15 cellular contexts compared by ENCODE assay signal in the genomic region with DNA sequence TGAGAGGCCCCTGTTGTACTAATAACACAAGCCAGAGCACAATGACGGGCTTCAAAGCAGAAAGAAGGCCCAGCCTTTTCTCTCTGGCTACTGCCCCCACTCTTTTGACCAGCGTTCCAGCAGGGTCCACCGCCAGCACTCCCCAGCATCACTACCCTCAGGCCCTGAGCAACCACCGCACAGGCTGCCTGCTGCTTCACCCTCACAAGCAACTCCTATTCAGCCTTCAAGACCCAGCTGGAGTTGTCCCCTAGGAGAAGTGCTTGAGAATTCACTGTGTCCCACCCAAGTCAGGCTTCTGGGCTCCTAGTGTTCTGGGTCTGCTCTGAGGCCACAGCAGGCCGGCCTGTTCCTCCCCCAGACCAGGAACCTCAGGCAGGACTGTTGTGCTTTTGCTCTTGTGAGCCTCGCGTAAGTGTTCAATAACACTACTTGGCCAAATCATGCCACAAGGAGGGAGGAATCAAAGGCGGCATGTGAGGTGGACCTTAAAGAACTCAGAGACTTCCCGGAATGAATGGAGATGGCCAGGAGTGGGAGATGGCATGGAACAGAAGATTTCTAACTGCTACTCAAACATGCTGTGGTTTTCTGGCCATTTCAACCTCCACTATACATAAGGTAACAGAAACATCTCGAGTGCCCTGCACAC.
DNase-seq lines count a peak whose midpoint lies in the region; ATAC-seq and TF ChIP-seq lines count a peak whose summit lies in the region.
"Had no signal": no experiment of that assay in that cellular context is flagged by ENCODE, and none has a peak within 500 bp of the region (broad histone marks: within the 10 kb centered on the region; RNA-seq: fewer than 3 reads in every experiment).

No MANE protein-coding gene starts in this region.

- CTCF ChIA-PET in activated naive CD4-positive, alpha-beta T cell treated with anti-CD3 and anti-CD28 coated beads, Interleukin-2, amount 10 ng/mL, durations not matched to agents 7 days and 5 days (lab: Charles Lee), result interaction anchor here (1.2 to 5.2 kb wide), 3 partner anchors 13 to 93 kb away, joined by 3 to 85 read pairs (median 4); partner anchors contain the start of gene CCDC88C
- CTCF ChIA-PET in T-cell (lab: Charles Lee) (interaction anchor here in 1 of 2 donors (0.7 to 1.0 kb wide), 2 partner anchors 12 to 88 kb away, joined by 3 to 5 read pairs; no protein-coding TSS in a partner anchor), GM10248 (lab: Yijun Ruan, JAX) (interaction anchor here (0.7 to 8.1 kb wide), 11 partner anchors 8 to 100 kb away, joined by 3 to 180 read pairs (median 4); partner anchors contain the start of gene CCDC88C)

- H3K4me3 Mint-ChIP-seq in activated naive CD4-positive, alpha-beta T cell treated with anti-CD3 and anti-CD28 coated beads, Interleukin-2, amount 10 ng/mL, durations not matched to agents 7 days and 5 days, result no peak overlapping the region
- H3K4me3 Mint-ChIP-seq in T-cell (peak overlapping the region in 1 of 3 donors; percentile 22), immature natural killer cell (peak overlapping the region in 1 of 5 donors; percentile 23)
- H3K4me3 Mint-ChIP-seq in stimulated activated naive CD8-positive, alpha-beta T cell treated with anti-CD3 and anti-CD28 coated beads, Interleukin-15, amount 100 ng/mL, for 72 hours, result peak overlapping the region; percentile 51 to 71

- DNase-seq in activated naive CD4-positive, alpha-beta T cell treated with anti-CD3 and anti-CD28 coated beads, Interleukin-2, amount 10 ng/mL, durations not matched to agents 7 days and 5 days, result no peak
- DNase-seq in activated naive CD4-positive, alpha-beta T cell (lab: John Stamatoyannopoulos, UW), result no peak
- DNase-seq in T-cell, result no peak
- no peak for DNase-seq in immature natural killer cell
- no peak for DNase-seq in stimulated activated naive CD8-positive, alpha-beta T cell treated with anti-CD3 and anti-CD28 coated beads, Interleukin-15, amount 100 ng/mL, for 72 hours
- DNase-seq in GM10248 (ENCODE audit: extremely low spot score), result no peak
- DNase-seq: activated CD4-positive, alpha-beta T cell treated with anti-CD3 and anti-CD28 coated beads, Interleukin-2, amount 50 U/mL, for 48 hours; activated effector memory CD4-positive, alpha-beta T cell treated with Interleukin-2 at 50 U/mL for 16 hours; brain microvascular endothelial cell; DMS 273 treated with DMSO at 0.1 percent for 48 hours; kidney glomerular epithelial cell; NCI-H1092 had no signal

- H3K27me3 Mint-ChIP-seq in activated naive CD4-positive, alpha-beta T cell treated with anti-CD3 and anti-CD28 coated beads, Interleukin-2, amount 10 ng/mL, durations not matched to agents 7 days and 5 days, result no peaks in the 10 kb centered on the region
- H3K27me3 Mint-ChIP-seq in T-cell (no peaks in the 10 kb centered on the region), immature natural killer cell (ENCODE audit: low read depth in 3 of 3) (peaks cover 12 to 58% (median 50%) of the 10 kb centered on the region in 3 donors)
- no peaks in the 10 kb centered on the region for H3K27me3 Mint-ChIP-seq in stimulated activated naive CD8-positive, alpha-beta T cell treated with anti-CD3 and anti-CD28 coated beads, Interleukin-15, amount 100 ng/mL, for 72 hours

- POLR2A ChIA-PET in T-cell (lab: Charles Lee), result no interaction called here
- POLR2A ChIA-PET in GM10248 (lab: Yijun Ruan, JAX), result no interaction called here

- ATAC-seq in T-cell (replicated peaks in 1 of 4) (no peak), HG02798 (IDR thresholded peaks at IDR 0.05; ENCODE audit: poor library complexity, unreplicated experiment) (no peak), HG03457 (IDR thresholded peaks at IDR 0.05; ENCODE audit: unreplicated experiment) (no peak)
- no peak for ATAC-seq in stimulated activated naive CD8-positive, alpha-beta T cell treated with anti-CD3 and anti-CD28 coated beads, Interleukin-15, amount 100 ng/mL, for 72 hours
- ATAC-seq: mucosa of descending colon had no signal

- no peaks in the 10 kb centered on the region for H3K9me3 Mint-ChIP-seq in activated naive CD4-positive, alpha-beta T cell treated with anti-CD3 and anti-CD28 coated beads, Interleukin-2, amount 10 ng/mL, durations not matched to agents 7 days and 5 days
- H3K9me3 Mint-ChIP-seq in T-cell, result no peaks in the 10 kb centered on the region
- H3K9me3 Mint-ChIP-seq in immature natural killer cell, result no peaks in the 10 kb centered on the region
- no peaks in the 10 kb centered on the region for H3K9me3 Mint-ChIP-seq in stimulated activated naive CD8-positive, alpha-beta T cell treated with anti-CD3 and anti-CD28 coated beads, Interleukin-15, amount 100 ng/mL, for 72 hours

- H3K27ac Mint-ChIP-seq in activated naive CD4-positive, alpha-beta T cell treated with anti-CD3 and anti-CD28 coated beads, Interleukin-2, amount 10 ng/mL, durations not matched to agents 7 days and 5 days, result peak overlapping the region; percentile 42
- peak overlapping the region; percentile 96 to 98 for H3K27ac Mint-ChIP-seq in T-cell
- peak overlapping the region; percentile 95 to 100 (median 99) for H3K27ac Mint-ChIP-seq in immature natural killer cell
- peak overlapping the region in 1 of 2 donors; percentile 81 for H3K27ac Mint-ChIP-seq in stimulated activated naive CD8-positive, alpha-beta T cell treated with anti-CD3 and anti-CD28 coated beads, Interleukin-15, amount 100 ng/mL, for 72 hours

- no peak for TF ChIP-seq CTCF in GM10248 (IDR thresholded peaks at IDR 0.05; ENCODE audit: control extremely low read depth, extremely low read depth, low read depth, missing control alignments)

- peaks cover 90% of the 10 kb centered on the region for H3K4me1 Mint-ChIP-seq in activated naive CD4-positive, alpha-beta T cell treated with anti-CD3 and anti-CD28 coated beads, Interleukin-2, amount 10 ng/mL, durations not matched to agents 7 days and 5 days
- H3K4me1 Mint-ChIP-seq in T-cell (peaks cover 99 to 100% (median 100%) of the 10 kb centered on the region in 3 donors), immature natural killer cell (peaks cover 98% of the 10 kb centered on the region in 2 donors)
- H3K4me1 Mint-ChIP-seq in stimulated activated naive CD8-positive, alpha-beta T cell treated with anti-CD3 and anti-CD28 coated beads, Interleukin-15, amount 100 ng/mL, for 72 hours, result peaks cover 100% of the 10 kb centered on the region

- H3K36me3 Mint-ChIP-seq in activated naive CD4-positive, alpha-beta T cell treated with anti-CD3 and anti-CD28 coated beads, Interleukin-2, amount 10 ng/mL, durations not matched to agents 7 days and 5 days, result peaks cover 67% of the 10 kb centered on the region
- H3K36me3 Mint-ChIP-seq in T-cell, result peaks cover 40% of the 10 kb centered on the region
- H3K36me3 Mint-ChIP-seq in immature natural killer cell, result peaks cover 8 to 47% (median 13%) of the 10 kb centered on the region in 3 donors
